1 cellular context compared by ENCODE assay signal in genomic region chr9:124617477-124618141, GRCh38.
A peak's percentile ranks its signal among the peaks of the same experiment; 100 is the strongest.
TF ChIP-seq lines count a peak whose summit lies in the region.

No MANE protein-coding gene starts in this region.

TF ChIP-seq in GM12878, 131 proteins besides CTCF, POLR2A, EP300 and RAD21 (continued from another document and continues in another):
- TF ChIP-seq, protein P1, sequence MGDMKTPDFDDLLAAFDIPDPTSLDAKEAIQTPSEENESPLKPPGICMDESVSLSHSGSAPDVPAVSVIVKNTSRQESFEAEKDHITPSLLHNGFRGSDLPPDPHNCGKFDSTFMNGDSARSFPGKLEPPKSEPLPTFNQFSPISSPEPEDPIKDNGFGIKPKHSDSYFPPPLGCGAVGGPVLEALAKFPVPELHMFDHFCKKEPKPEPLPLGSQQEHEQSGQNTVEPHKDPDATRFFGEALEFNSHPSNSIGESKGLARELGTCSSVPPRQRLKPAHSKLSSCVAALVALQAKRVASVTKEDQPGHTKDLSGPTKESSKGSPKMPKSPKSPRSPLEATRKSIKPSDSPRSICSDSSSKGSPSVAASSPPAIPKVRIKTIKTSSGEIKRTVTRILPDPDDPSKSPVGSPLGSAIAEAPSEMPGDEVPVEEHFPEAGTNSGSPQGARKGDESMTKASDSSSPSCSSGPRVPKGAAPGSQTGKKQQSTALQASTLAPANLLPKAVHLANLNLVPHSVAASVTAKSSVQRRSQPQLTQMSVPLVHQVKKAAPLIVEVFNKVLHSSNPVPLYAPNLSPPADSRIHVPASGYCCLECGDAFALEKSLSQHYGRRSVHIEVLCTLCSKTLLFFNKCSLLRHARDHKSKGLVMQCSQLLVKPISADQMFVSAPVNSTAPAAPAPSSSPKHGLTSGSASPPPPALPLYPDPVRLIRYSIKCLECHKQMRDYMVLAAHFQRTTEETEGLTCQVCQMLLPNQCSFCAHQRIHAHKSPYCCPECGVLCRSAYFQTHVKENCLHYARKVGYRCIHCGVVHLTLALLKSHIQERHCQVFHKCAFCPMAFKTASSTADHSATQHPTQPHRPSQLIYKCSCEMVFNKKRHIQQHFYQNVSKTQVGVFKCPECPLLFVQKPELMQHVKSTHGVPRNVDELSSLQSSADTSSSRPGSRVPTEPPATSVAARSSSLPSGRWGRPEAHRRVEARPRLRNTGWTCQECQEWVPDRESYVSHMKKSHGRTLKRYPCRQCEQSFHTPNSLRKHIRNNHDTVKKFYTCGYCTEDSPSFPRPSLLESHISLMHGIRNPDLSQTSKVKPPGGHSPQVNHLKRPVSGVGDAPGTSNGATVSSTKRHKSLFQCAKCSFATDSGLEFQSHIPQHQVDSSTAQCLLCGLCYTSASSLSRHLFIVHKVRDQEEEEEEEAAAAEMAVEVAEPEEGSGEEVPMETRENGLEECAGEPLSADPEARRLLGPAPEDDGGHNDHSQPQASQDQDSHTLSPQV (IDR thresholded peaks at IDR 0.05), result no peak
- TF ChIP-seq RCOR1 (conservative IDR thresholded peaks at IDR 0.05; ENCODE audit: low read depth, low read length) (no peak), SMC3 (IDR thresholded peaks at IDR 0.05; ENCODE audit: borderline replicate concordance, low read length) (peak; percentile 99), MAX (IDR thresholded peaks at IDR 0.05; ENCODE audit: low read depth, low read length) (no peak), TARDBP (IDR thresholded peaks at IDR 0.05; ENCODE audit: borderline replicate concordance) (no peak), SUPT20H (IDR thresholded peaks at IDR 0.05; ENCODE audit: borderline replicate concordance, control insufficient read depth, low read depth, low read length) (no peak), ASH2L (IDR thresholded peaks at IDR 0.05; ENCODE audit: borderline replicate concordance, low read depth) (no peak), MEF2A (IDR thresholded peaks at IDR 0.05; ENCODE audit: insufficient read depth, low read depth, low read length) (no peak), HDGF (IDR thresholded peaks at IDR 0.05) (peak; percentile 50; the same call in 1 of the 2 replicates), SP1 (IDR thresholded peaks at IDR 0.05; ENCODE audit: low read depth, low read length) (no peak), BACH1 (IDR thresholded peaks at IDR 0.05; ENCODE audit: borderline replicate concordance) (no peak), PBX3 (IDR thresholded peaks at IDR 0.05; ENCODE audit: insufficient replicate concordance, low read depth, low read length) (no peak), POLR2AphosphoS5 (IDR thresholded peaks at IDR 0.05; ENCODE audit: low read length) (no peak), EZH2 (IDR thresholded peaks at IDR 0.05; ENCODE audit: borderline replicate concordance, control insufficient read depth, low read depth, low read length) (no peak), HCFC1 (IDR thresholded peaks at IDR 0.05; ENCODE audit: low read length) (no peak), TCF7 (IDR thresholded peaks at IDR 0.05; ENCODE audit: borderline replicate concordance) (no peak), MXI1 (IDR thresholded peaks at IDR 0.05; ENCODE audit: low read depth, low read length) (no peak), POU2F2 (IDR thresholded peaks at IDR 0.05; ENCODE audit: borderline replicate concordance, low read depth, low read length) (no peak), KLF5 (IDR thresholded peaks at IDR 0.05; ENCODE audit: partially characterized antibody) (no peak), GABPA (IDR thresholded peaks at IDR 0.05; ENCODE audit: low read depth) (no peak), MEF2B (IDR thresholded peaks at IDR 0.05; ENCODE audit: partially characterized antibody, poor library complexity, severe bottlenecking) (no peak), YY1 (IDR thresholded peaks at IDR 0.05; ENCODE audit: low read depth, low read length) (peak; percentile 88), ZBTB11 (CRISPR knock-in tag; IDR thresholded peaks at IDR 0.05) (no peak), USF1 (IDR thresholded peaks at IDR 0.05; ENCODE audit: borderline replicate concordance, extremely low read length, insufficient read depth, low read depth, low read length) (no peak), RUNX3 (IDR thresholded peaks at IDR 0.05; ENCODE audit: low read length) (peak; percentile 74), FOS (IDR thresholded peaks at IDR 0.05; ENCODE audit: borderline replicate concordance, extremely low read depth, insufficient read length) (no peak), KAT2A (conservative IDR thresholded peaks at IDR 0.05; ENCODE audit: control insufficient read depth, low read depth, low read length) (no peak), FOXK2 (IDR thresholded peaks at IDR 0.05) (no peak), YBX1 (IDR thresholded peaks at IDR 0.05) (no peak), SREBF1 (IDR thresholded peaks at IDR 0.05; ENCODE audit: low read length) (no peak)
- TF ChIP-seq, protein P2, sequence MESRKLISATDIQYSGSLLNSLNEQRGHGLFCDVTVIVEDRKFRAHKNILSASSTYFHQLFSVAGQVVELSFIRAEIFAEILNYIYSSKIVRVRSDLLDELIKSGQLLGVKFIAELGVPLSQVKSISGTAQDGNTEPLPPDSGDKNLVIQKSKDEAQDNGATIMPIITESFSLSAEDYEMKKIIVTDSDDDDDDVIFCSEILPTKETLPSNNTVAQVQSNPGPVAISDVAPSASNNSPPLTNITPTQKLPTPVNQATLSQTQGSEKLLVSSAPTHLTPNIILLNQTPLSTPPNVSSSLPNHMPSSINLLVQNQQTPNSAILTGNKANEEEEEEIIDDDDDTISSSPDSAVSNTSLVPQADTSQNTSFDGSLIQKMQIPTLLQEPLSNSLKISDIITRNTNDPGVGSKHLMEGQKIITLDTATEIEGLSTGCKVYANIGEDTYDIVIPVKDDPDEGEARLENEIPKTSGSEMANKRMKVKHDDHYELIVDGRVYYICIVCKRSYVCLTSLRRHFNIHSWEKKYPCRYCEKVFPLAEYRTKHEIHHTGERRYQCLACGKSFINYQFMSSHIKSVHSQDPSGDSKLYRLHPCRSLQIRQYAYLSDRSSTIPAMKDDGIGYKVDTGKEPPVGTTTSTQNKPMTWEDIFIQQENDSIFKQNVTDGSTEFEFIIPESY (IDR thresholded peaks at IDR 0.05), result no peak
- TF ChIP-seq, protein P3, sequence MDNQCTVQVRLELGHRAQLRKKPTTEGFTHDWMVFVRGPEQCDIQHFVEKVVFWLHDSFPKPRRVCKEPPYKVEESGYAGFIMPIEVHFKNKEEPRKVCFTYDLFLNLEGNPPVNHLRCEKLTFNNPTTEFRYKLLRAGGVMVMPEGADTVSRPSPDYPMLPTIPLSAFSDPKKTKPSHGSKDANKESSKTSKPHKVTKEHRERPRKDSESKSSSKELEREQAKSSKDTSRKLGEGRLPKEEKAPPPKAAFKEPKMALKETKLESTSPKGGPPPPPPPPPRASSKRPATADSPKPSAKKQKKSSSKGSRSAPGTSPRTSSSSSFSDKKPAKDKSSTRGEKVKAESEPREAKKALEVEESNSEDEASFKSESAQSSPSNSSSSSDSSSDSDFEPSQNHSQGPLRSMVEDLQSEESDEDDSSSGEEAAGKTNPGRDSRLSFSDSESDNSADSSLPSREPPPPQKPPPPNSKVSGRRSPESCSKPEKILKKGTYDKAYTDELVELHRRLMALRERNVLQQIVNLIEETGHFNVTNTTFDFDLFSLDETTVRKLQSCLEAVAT (IDR thresholded peaks at IDR 0.05), result peak; percentile 55; the same call in 1 of the 2 replicates
- TF ChIP-seq, protein P4, sequence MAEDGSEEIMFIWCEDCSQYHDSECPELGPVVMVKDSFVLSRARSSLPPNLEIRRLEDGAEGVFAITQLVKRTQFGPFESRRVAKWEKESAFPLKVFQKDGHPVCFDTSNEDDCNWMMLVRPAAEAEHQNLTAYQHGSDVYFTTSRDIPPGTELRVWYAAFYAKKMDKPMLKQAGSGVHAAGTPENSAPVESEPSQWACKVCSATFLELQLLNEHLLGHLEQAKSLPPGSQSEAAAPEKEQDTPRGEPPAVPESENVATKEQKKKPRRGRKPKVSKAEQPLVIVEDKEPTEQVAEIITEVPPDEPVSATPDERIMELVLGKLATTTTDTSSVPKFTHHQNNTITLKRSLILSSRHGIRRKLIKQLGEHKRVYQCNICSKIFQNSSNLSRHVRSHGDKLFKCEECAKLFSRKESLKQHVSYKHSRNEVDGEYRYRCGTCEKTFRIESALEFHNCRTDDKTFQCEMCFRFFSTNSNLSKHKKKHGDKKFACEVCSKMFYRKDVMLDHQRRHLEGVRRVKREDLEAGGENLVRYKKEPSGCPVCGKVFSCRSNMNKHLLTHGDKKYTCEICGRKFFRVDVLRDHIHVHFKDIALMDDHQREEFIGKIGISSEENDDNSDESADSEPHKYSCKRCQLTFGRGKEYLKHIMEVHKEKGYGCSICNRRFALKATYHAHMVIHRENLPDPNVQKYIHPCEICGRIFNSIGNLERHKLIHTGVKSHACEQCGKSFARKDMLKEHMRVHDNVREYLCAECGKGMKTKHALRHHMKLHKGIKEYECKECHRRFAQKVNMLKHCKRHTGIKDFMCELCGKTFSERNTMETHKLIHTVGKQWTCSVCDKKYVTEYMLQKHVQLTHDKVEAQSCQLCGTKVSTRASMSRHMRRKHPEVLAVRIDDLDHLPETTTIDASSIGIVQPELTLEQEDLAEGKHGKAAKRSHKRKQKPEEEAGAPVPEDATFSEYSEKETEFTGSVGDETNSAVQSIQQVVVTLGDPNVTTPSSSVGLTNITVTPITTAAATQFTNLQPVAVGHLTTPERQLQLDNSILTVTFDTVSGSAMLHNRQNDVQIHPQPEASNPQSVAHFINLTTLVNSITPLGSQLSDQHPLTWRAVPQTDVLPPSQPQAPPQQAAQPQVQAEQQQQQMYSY (CRISPR knock-in tag; IDR thresholded peaks at IDR 0.05), result no peak
- TF ChIP-seq, protein P5, sequence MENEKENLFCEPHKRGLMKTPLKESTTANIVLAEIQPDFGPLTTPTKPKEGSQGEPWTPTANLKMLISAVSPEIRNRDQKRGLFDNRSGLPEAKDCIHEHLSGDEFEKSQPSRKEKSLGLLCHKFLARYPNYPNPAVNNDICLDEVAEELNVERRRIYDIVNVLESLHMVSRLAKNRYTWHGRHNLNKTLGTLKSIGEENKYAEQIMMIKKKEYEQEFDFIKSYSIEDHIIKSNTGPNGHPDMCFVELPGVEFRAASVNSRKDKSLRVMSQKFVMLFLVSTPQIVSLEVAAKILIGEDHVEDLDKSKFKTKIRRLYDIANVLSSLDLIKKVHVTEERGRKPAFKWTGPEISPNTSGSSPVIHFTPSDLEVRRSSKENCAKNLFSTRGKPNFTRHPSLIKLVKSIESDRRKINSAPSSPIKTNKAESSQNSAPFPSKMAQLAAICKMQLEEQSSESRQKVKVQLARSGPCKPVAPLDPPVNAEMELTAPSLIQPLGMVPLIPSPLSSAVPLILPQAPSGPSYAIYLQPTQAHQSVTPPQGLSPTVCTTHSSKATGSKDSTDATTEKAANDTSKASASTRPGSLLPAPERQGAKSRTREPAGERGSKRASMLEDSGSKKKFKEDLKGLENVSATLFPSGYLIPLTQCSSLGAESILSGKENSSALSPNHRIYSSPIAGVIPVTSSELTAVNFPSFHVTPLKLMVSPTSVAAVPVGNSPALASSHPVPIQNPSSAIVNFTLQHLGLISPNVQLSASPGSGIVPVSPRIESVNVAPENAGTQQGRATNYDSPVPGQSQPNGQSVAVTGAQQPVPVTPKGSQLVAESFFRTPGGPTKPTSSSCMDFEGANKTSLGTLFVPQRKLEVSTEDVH (IDR thresholded peaks at IDR 0.05; ENCODE audit: low read depth, partially characterized antibody), result no peak
